25 cellular contexts compared by ENCODE assay signal in genomic region chr10:71349401-71349800, GRCh38. TPM values are rescaled to one million over a fixed set of nuclear protein-coding genes. Genes with fewer than 3 reads are reported as not detected.
DNase-seq lines count a peak whose midpoint lies in the region; ATAC-seq, FAIRE-seq and TF ChIP-seq lines count a peak whose summit lies in the region.
"Had no signal": no experiment of that assay in that cellular context is flagged by ENCODE, and none has a peak within 500 bp of the region (broad histone marks: within the 10 kb centered on the region; RNA-seq: fewer than 3 reads in every experiment).

No MANE protein-coding gene starts in this region.

- H3K27me3 ChIP-seq in K562 (ENCODE audit: control insufficient read depth in 2 of 2, insufficient read depth in 2 of 2, low read length in 2 of 2) (no peaks in the 10 kb centered on the region), kidney epithelial cell (ENCODE audit: control insufficient read depth, insufficient read depth, low read length) (no peaks in the 10 kb centered on the region)
- no peaks in the 10 kb centered on the region for H3K27me3 ChIP-seq in CD8-positive, alpha-beta memory T cell (ENCODE audit: insufficient read depth, low read length, poor library complexity, severe bottlenecking)
- H3K27me3 ChIP-seq: colonic mucosa, heart right ventricle had no signal

- no peaks in the 10 kb centered on the region; the same call in 1 of the 2 replicates for H4K20me1 ChIP-seq in K562 (replicated peaks; ENCODE audit: control insufficient read depth, insufficient read depth, low read length)

- H3K4me1 ChIP-seq in K562 (replicated peaks in 1 of 2; ENCODE audit: control insufficient read depth in 2 of 2, insufficient read depth in 2 of 2, low read length in 2 of 2) = peaks cover 10 to 11% of the 10 kb centered on the region in 2 experiments; a peak in 4 of 5 replicates
- H3K4me1 ChIP-seq in CD8-positive, alpha-beta memory T cell (ENCODE audit: insufficient read depth, low read length) = no peaks in the 10 kb centered on the region

- H3K4me3 Mint-ChIP-seq in Calu3 (ENCODE audit: low read depth, unreplicated experiment) = no peak overlapping the region
- H3K4me3 Mint-ChIP-seq in CD8-positive, alpha-beta memory T cell = no peak overlapping the region
- H3K4me3 Mint-ChIP-seq: activated naive CD4-positive, alpha-beta T cell treated with anti-CD3 and anti-CD28 coated beads, Interleukin-2, amount 50 U/mL, for 24 hours; brain; memory B cell; naive thymus-derived CD4-positive, alpha-beta T cell; stimulated activated effector memory CD8-positive, alpha-beta T cell treated with anti-CD3 and anti-CD28 coated beads, Interleukin-12 subunit alpha, Interleukin-12 subunit beta, amount 100 ng/mL, for 72 hours had no signal

- in situ Hi-C loops in K562 (cut with MboI) = no loop called here

- CTCF ChIA-PET in Calu3 (lab: Charles Lee) (interaction anchor here (1.0 to 1.1 kb wide), 2 partner anchors 9 to 16 kb away, joined by 3 read pairs; no protein-coding TSS in a partner anchor), K562 (lab: Yijun Ruan, JAX; ENCODE audit: low intra/inter-chr PET ratio) (no interaction called here)
- CTCF ChIA-PET in CD8-positive, alpha-beta memory T cell (lab: Charles Lee) = interaction anchor here (1.5 kb wide), 1 partner anchor 18 kb away, joined by 3 read pairs; no protein-coding TSS in a partner anchor

- peak overlapping the region; percentile 46 for H3K27ac Mint-ChIP-seq in Calu3 (ENCODE audit: unreplicated experiment)
- peak overlapping the region in 2 of 8 donors; percentile 35 to 65 for H3K27ac Mint-ChIP-seq in CD8-positive, alpha-beta memory T cell
- H3K27ac Mint-ChIP-seq: activated naive CD4-positive, alpha-beta T cell treated with anti-CD3 and anti-CD28 coated beads, Interleukin-2, amount 50 U/mL, for 24 hours; memory B cell; naive thymus-derived CD4-positive, alpha-beta T cell; stimulated activated effector memory CD8-positive, alpha-beta T cell treated with anti-CD3 and anti-CD28 coated beads, Interleukin-12 subunit alpha, Interleukin-12 subunit beta, amount 100 ng/mL, for 72 hours had no signal

- no peak for TF ChIP-seq POLR2A in K562 (conservative IDR thresholded peaks at IDR 0.05)

- no peak overlapping the region for H3K9ac ChIP-seq in K562 (ENCODE audit: insufficient read depth in 1 of 2, low read depth in 2 of 2, low read length in 2 of 2)

- H3K9me1 ChIP-seq in K562 (ENCODE audit: control insufficient read depth, insufficient read depth, low read length) = no peaks in the 10 kb centered on the region

- H3K36me3 Mint-ChIP-seq in Calu3 (ENCODE audit: insufficient read depth, unreplicated experiment) = no peaks in the 10 kb centered on the region
- peaks cover 0 to 49% (median 7%) of the 10 kb centered on the region in 3 donors for H3K36me3 Mint-ChIP-seq in CD8-positive, alpha-beta memory T cell
- H3K36me3 Mint-ChIP-seq: activated naive CD4-positive, alpha-beta T cell treated with anti-CD3 and anti-CD28 coated beads, Interleukin-2, amount 50 U/mL, for 24 hours; stimulated activated effector memory CD8-positive, alpha-beta T cell treated with anti-CD3 and anti-CD28 coated beads, Interleukin-12 subunit alpha, Interleukin-12 subunit beta, amount 100 ng/mL, for 72 hours had no signal

- H3K9me3 ChIP-seq in K562 (replicated peaks; ENCODE audit: control insufficient read depth, insufficient read depth, low read depth, low read length) = no peaks in the 10 kb centered on the region
- H3K9me3 ChIP-seq in CD8-positive, alpha-beta memory T cell (ENCODE audit: low read length) = no peaks in the 10 kb centered on the region
- H3K9me3 ChIP-seq: colonic mucosa, heart right ventricle had no signal

- no peak for TF ChIP-seq EP300 in K562 (IDR thresholded peaks at IDR 0.05; ENCODE audit: low read length)

- no peak for ATAC-seq in K562
- ATAC-seq: heart right ventricle; naive thymus-derived CD4-positive, alpha-beta T cell; sciatic nerve; stimulated activated effector memory CD8-positive, alpha-beta T cell treated with anti-CD3 and anti-CD28 coated beads, Interleukin-12 subunit alpha, Interleukin-12 subunit beta, amount 100 ng/mL, for 72 hours had no signal

- no peak for TF ChIP-seq RAD21 in K562 (CRISPR knock-in tag; conservative IDR thresholded peaks at IDR 0.05 in 1 of 2, IDR thresholded peaks at IDR 0.05 in 1 of 2)

- FAIRE-seq in K562 (lab: Jason Lieb, UNC) = no peak
- FAIRE-seq: islet of Langerhans, TTC549 had no signal

- BruUV-seq in Calu3 (replicated peaks; lab: Mats Ljungman, UMichigan) (no TSS peak), K562 (replicated peaks; lab: Mats Ljungman, UMichigan) (no TSS peak)

- H3K36me3 ChIP-seq in K562 (ENCODE audit: control insufficient read depth, insufficient read depth, low read length) (no peaks in the 10 kb centered on the region), kidney epithelial cell (ENCODE audit: control insufficient read depth, insufficient read depth, low read length) (no peaks in the 10 kb centered on the region)
- H3K36me3 ChIP-seq in CD8-positive, alpha-beta memory T cell (ENCODE audit: insufficient read depth, low read length) = peaks cover 4% of the 10 kb centered on the region
- H3K36me3 ChIP-seq: colonic mucosa had no signal

- POLR2A ChIA-PET in K562 (lab: Yijun Ruan, JAX) = interaction anchor here (0.6 to 2.0 kb wide), 5 partner anchors 9 to 1730 kb away, joined by 3 to 7 read pairs (median 4); no protein-coding TSS in a partner anchor
- POLR2A ChIA-PET in CD8-positive, alpha-beta memory T cell (lab: Charles Lee) = no interaction called here

- H3K27ac ChIP-seq in K562 (ENCODE audit: extremely low read depth, low read depth, low read length) = no peak overlapping the region
- H3K27ac ChIP-seq in CD8-positive, alpha-beta memory T cell (ENCODE audit: low read depth, low read length) = no peak overlapping the region
- H3K27ac ChIP-seq: colonic mucosa, heart right ventricle had no signal

- 57% methylated on average over 7 of the region's 7 CpGs for WGBS in K562 (ENCODE audit: insufficient coverage, low coverage, missing lambda C conversion rate)

- no peaks in the 10 kb centered on the region for H3K9me3 Mint-ChIP-seq in Calu3 (ENCODE audit: low read depth, unreplicated experiment)
- H3K9me3 Mint-ChIP-seq in CD8-positive, alpha-beta memory T cell = no peaks in the 10 kb centered on the region
- H3K9me3 Mint-ChIP-seq: activated naive CD4-positive, alpha-beta T cell treated with anti-CD3 and anti-CD28 coated beads, Interleukin-2, amount 50 U/mL, for 24 hours; brain; memory B cell; naive thymus-derived CD4-positive, alpha-beta T cell; stimulated activated effector memory CD8-positive, alpha-beta T cell treated with anti-CD3 and anti-CD28 coated beads, Interleukin-12 subunit alpha, Interleukin-12 subunit beta, amount 100 ng/mL, for 72 hours had no signal

- H2AFZ ChIP-seq in K562 (ENCODE audit: low read depth, low read length) = no peak overlapping the region

- intact Hi-C loops in Calu3 (cut with micrococcal nuclease; ENCODE audit: unreplicated experiment) = no loop called here
- intact Hi-C loops in K562 (cut with micrococcal nuclease) = no loop called here
- intact Hi-C loops in posterior vena cava (cut with DNase I) = no loop called here

- no peak for DNase-seq in Calu3
- peak; percentile 75 for DNase-seq in M059J (ENCODE audit: low read depth)
- peak in 2 of 4 experiments; percentile 55 to 59 for DNase-seq in K562 (ENCODE audit: extremely low read depth in 1 of 4, low spot score in 3 of 4)
- peak; percentile 48 for DNase-seq in kidney epithelial cell (ENCODE audit: low read depth)
- no peak for DNase-seq in GDM1 (lab: John Stamatoyannopoulos, UW)
- DNase-seq in posterior vena cava (ENCODE audit: low spot score) = no peak
- DNase-seq in CD8-positive, alpha-beta memory T cell = no peak
- no peak for DNase-seq in SW 1271 (lab: John Stamatoyannopoulos, UW)
- DNase-seq: ACHN; activated T-cell treated with anti-CD3 and anti-CD28 coated beads, Interleukin-2, amount 50 U/mL, for 48 hours; C1 segment of cervical spinal cord; colonic mucosa; heart right ventricle; naive thymus-derived CD4-positive, alpha-beta T cell; NCI-H1092; NCI-H2029; NCI-H510A treated with DMSO at 0.1 percent for 48 hours had no signal

- H3K4me2 ChIP-seq in K562 (ENCODE audit: insufficient read depth, low read length) = no peak overlapping the region

- TF ChIP-seq CTCF in Calu3 (IDR thresholded peaks at IDR 0.05; ENCODE audit: unreplicated experiment) = no peak
- TF ChIP-seq CTCF in K562 (IDR thresholded peaks at IDR 0.05 in 2 of 3, conservative IDR thresholded peaks at IDR 0.05 in 1 of 3; ENCODE audit: insufficient read depth in 2 of 3, low read depth in 1 of 3, low read length in 3 of 3) = no peak
- TF ChIP-seq CTCF in kidney epithelial cell (IDR thresholded peaks at IDR 0.05; ENCODE audit: insufficient read depth, low read length, poor library complexity, severe bottlenecking) = no peak

- H3K4me3 ChIP-seq in K562 (no peak overlapping the region), kidney epithelial cell (ENCODE audit: low read depth, low read length) (no peak overlapping the region)
- no peak overlapping the region for H3K4me3 ChIP-seq in CD8-positive, alpha-beta memory T cell (ENCODE audit: low read length)
- H3K4me3 ChIP-seq: colonic mucosa, heart right ventricle had no signal

- H3K79me2 ChIP-seq in K562 (ENCODE audit: control insufficient read depth, insufficient read depth, low read length) = no peaks in the 10 kb centered on the region

- peaks cover 45% of the 10 kb centered on the region for H3K27me3 Mint-ChIP-seq in Calu3 (ENCODE audit: unreplicated experiment)
- no peaks in the 10 kb centered on the region for H3K27me3 Mint-ChIP-seq in CD8-positive, alpha-beta memory T cell
- H3K27me3 Mint-ChIP-seq: activated naive CD4-positive, alpha-beta T cell treated with anti-CD3 and anti-CD28 coated beads, Interleukin-2, amount 50 U/mL, for 24 hours; memory B cell; naive thymus-derived CD4-positive, alpha-beta T cell had no signal

- peaks cover 38% of the 10 kb centered on the region for H3K4me1 Mint-ChIP-seq in Calu3 (ENCODE audit: low read depth, unreplicated experiment)
- peaks cover 0 to 13% (median 12%) of the 10 kb centered on the region in 3 donors for H3K4me1 Mint-ChIP-seq in CD8-positive, alpha-beta memory T cell
- H3K4me1 Mint-ChIP-seq: activated naive CD4-positive, alpha-beta T cell treated with anti-CD3 and anti-CD28 coated beads, Interleukin-2, amount 50 U/mL, for 24 hours had no signal

RNA-seq across cellular contexts. Expression of gene SLC29A3, which starts 30.3 kb away (rescaled TPM):
- total RNA-seq in Calu3 (2022) (5.9 and 7.7 TPM in 2 replicates), K562 (2014; rRNA removed) (2.1 and 4.5 TPM in 2 replicates), K562 (2014; rRNA removed; fragmentation: Illumina TruSeq; extraction: Trizol) (2.8 TPM in 2 replicates), K562 (2015; rRNA removed; fragmentation: Illumina TruSeq; extraction: Trizol) (3.2 and 3.6 TPM in 2 replicates), K562 (2021) (8.2 and 8.5 TPM in 2 replicates), kidney epithelial cell (3.6 TPM in 2 replicates), posterior vena cava (1 to 10 TPM; 3.5 to 6.2 TPM)
- total RNA-seq in M059J (2014; rRNA removed; shearing (Covaris generic)) = 1.2 and 2.7 TPM in 2 replicates
- 5.7 and 14.0 TPM in 2 replicates for total RNA-seq in K562 (2011; cell fraction: chromatin; rRNA removed; ENCODE audit: low replicate concordance)
- 13.4 and 15.0 TPM in 2 replicates for total RNA-seq in K562 (2011; cell fraction: nucleolus; rRNA removed)
- total RNA-seq in K562 (2011; cell fraction: nucleoplasm; rRNA removed) = 11.0 and 15.7 TPM in 2 replicates
- polyA plus RNA-seq in K562 (2011; rRNA removed) (4.1 and 7.1 TPM in 2 replicates), K562 (2014; fragmentation: Illumina TruSeq; extraction: Trizol) (10.5 and 10.7 TPM in 2 replicates), K562 (2014; fragmentation: Nextera tagmentation; extraction: Ambion mirVana) (10 to 100 TPM in 1 of 2 experiments, 1 to 10 TPM in 1; 6.3 to 10.3 TPM), K562 (2014; rRNA removed) (4.5 and 4.6 TPM in 2 replicates)
- polyA plus RNA-seq in K562 (2011; cell fraction: cytosol; rRNA removed) = 7.9 and 15.0 TPM in 2 replicates
- polyA plus RNA-seq in K562 (2011; cell fraction: nucleus; rRNA removed) = 5.0 and 7.3 TPM in 2 replicates
- polyA plus RNA-seq in K562 (2012) = 8.2 and 10.4 TPM in 2 replicates
- 5.9 and 6.1 TPM in 2 replicates for polyA minus RNA-seq in K562 (2011; rRNA and poly(A)+ RNA removed)
- polyA minus RNA-seq in K562 (2011; cell fraction: cytosol; rRNA and poly(A)+ RNA removed) = 6.7 and 9.5 TPM in 2 replicates
- polyA minus RNA-seq in K562 (2011; cell fraction: nucleus; rRNA and poly(A)+ RNA removed) = 5.0 and 5.7 TPM in 2 replicates
- 1 to 10 TPM; 6.0 to 8.2 TPM for total RNA-seq in CD8-positive, alpha-beta memory T cell
- polyA plus RNA-seq in CD8-positive, alpha-beta memory T cell = 11.0 TPM

RNA-seq across cellular contexts. Expression of gene CDH23, which starts 47.3 kb away (rescaled TPM):
- total RNA-seq in Calu3 (2022) (0.07 and 0.12 TPM in 2 replicates), K562 (2014; rRNA removed) (0.29 and 0.45 TPM in 2 replicates), K562 (2014; rRNA removed; fragmentation: Illumina TruSeq; extraction: Trizol) (0.41 and 0.47 TPM in 2 replicates), K562 (2015; rRNA removed; fragmentation: Illumina TruSeq; extraction: Trizol) (0.18 and 0.34 TPM in 2 replicates), K562 (2021) (0.47 and 0.53 TPM in 2 replicates), kidney epithelial cell (0.04 and 0.14 TPM in 2 replicates), posterior vena cava (10 to 100 TPM; 24.5 to 43.0 TPM)
- not detected in 2 replicates for total RNA-seq in M059J (2014; rRNA removed; shearing (Covaris generic))
- total RNA-seq in K562 (2011; cell fraction: chromatin; rRNA removed; ENCODE audit: low replicate concordance) = 0.32 and 1.6 TPM in 2 replicates
- total RNA-seq in K562 (2011; cell fraction: nucleolus; rRNA removed) = 0.50 and 0.66 TPM in 2 replicates
- total RNA-seq in K562 (2011; cell fraction: nucleoplasm; rRNA removed) = 0.22 and 0.84 TPM in 2 replicates
- polyA plus RNA-seq in K562 (2011; rRNA removed) (0.15 and 0.71 TPM in 2 replicates), K562 (2014; fragmentation: Illumina TruSeq; extraction: Trizol) (0.24 and 0.61 TPM in 2 replicates), K562 (2014; fragmentation: Nextera tagmentation; extraction: Ambion mirVana) (under 1 TPM; 0.34 to 0.36 TPM), K562 (2014; rRNA removed) (0.43 and 1.2 TPM in 2 replicates)
- 0.12 and 1.1 TPM in 2 replicates for polyA plus RNA-seq in K562 (2011; cell fraction: cytosol; rRNA removed)
- polyA plus RNA-seq in K562 (2011; cell fraction: nucleus; rRNA removed) = 0.67 and 3.2 TPM in 2 replicates
- 0.42 and 0.94 TPM in 2 replicates for polyA plus RNA-seq in K562 (2012)
- 0.42 TPM in 1 of 2 replicates, not detected in the other for polyA minus RNA-seq in K562 (2011; rRNA and poly(A)+ RNA removed)
- 0.95 TPM in 1 of 2 replicates, not detected in the other for polyA minus RNA-seq in K562 (2011; cell fraction: cytosol; rRNA and poly(A)+ RNA removed)
- 0.44 and 0.54 TPM in 2 replicates for polyA minus RNA-seq in K562 (2011; cell fraction: nucleus; rRNA and poly(A)+ RNA removed)
- total RNA-seq in CD8-positive, alpha-beta memory T cell = under 1 TPM; 0.74 to 0.78 TPM
- 2.0 TPM for polyA plus RNA-seq in CD8-positive, alpha-beta memory T cell
- total RNA-seq: osteocyte had no signal

Comparison
In these comparisons a context has a peak if more than half of its experiments do, and no peak if none do; other contexts are left out.
1. DNase-seq: peak in M059J (single experiment) and kidney epithelial cell (single experiment); none in Calu3 (single experiment), GDM1 (single experiment), posterior vena cava (single experiment), CD8-positive, alpha-beta memory T cell (0 of 5) and SW 1271 (0 of 2).
2. RNA of gene CDH23, which starts 47.3 kb away (total RNA-seq): 24.5 to 43.0 TPM in posterior vena cava; 0.74 to 0.78 TPM in CD8-positive, alpha-beta memory T cell, 0.18 to 1.6 TPM in K562, 0.07 to 0.12 TPM in Calu3, 0.04 to 0.14 TPM in kidney epithelial cell and not detected in M059J; every median in the first group is over 4 times any median in the second.